In the genomic region with DNA sequence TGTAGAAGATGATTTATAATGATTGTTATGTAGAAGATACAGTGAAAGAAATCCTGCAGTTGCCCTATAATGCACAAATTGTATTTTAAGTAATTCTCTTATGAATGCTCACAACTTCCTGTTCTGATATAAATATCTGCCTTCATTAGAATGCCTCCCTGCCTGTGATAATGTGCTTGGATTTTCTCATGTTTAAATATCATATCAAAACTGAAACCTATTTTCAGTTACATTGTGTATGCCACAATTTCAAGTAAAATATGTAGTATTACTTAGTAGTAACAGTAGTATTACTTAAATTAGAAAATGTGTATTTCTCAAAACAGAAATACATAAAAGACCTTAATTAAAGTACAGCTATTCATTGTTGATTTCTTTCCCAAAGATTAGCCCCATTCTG, we compare ENCODE assay signal across 27 cellular contexts. TPM values are rescaled to one million over a fixed set of nuclear protein-coding genes. Genes with fewer than 3 reads are reported as not detected.
DNase-seq lines count a peak whose midpoint lies in the region; ATAC-seq and TF ChIP-seq lines count a peak whose summit lies in the region.
"Had no signal": no experiment of that assay in that cellular context is flagged by ENCODE, and none has a peak within 500 bp of the region (broad histone marks: within the 10 kb centered on the region; RNA-seq: fewer than 3 reads in every experiment).

No MANE protein-coding gene starts in this region.

- H3K27me3 Mint-ChIP-seq in progenitor cell of endocrine pancreas (no peaks in the 10 kb centered on the region), chondrocyte (ENCODE audit: low read depth) (peaks cover 5% of the 10 kb centered on the region)
- H3K27me3 Mint-ChIP-seq: IgD-negative memory B cell had no signal

- H3K9ac ChIP-seq in OCI-LY3 (ENCODE audit: low read length), result no peak overlapping the region
- H3K9ac ChIP-seq: SK-N-SH had no signal

- no peak overlapping the region for H3K4me3 ChIP-seq in OCI-LY3 (ENCODE audit: low read length)
- H3K4me3 ChIP-seq: GM23338, HAP-1 had no signal

- H3K27ac ChIP-seq in OCI-LY3 (ENCODE audit: low read length), result peak overlapping the region; percentile 0; the same call in 1 of the 2 replicates
- H3K27ac ChIP-seq: C4-2B, RWPE1 had no signal

- H3K27me3 ChIP-seq in OCI-LY3 (ENCODE audit: low read depth, low read length), result no peaks in the 10 kb centered on the region

- peaks cover 77% of the 10 kb centered on the region for H4K20me1 ChIP-seq in OCI-LY3 (ENCODE audit: insufficient read depth, low read length)

- H3K4me1 ChIP-seq in OCI-LY3 (ENCODE audit: low read length), result peaks cover 43% of the 10 kb centered on the region
- H3K4me1 ChIP-seq: HAP-1 had no signal

- H3K4me2 ChIP-seq in OCI-LY3 (ENCODE audit: low read length), result no peak overlapping the region
- H3K4me2 ChIP-seq: GM23338, SK-N-SH had no signal

- ATAC-seq in GM18519 (IDR thresholded peaks at IDR 0.05; ENCODE audit: low FRiP score, unreplicated experiment), result peak; percentile 92
- peak; percentile 59 for ATAC-seq in GM21529 (IDR thresholded peaks at IDR 0.05; ENCODE audit: unreplicated experiment)
- ATAC-seq in HG02885 (IDR thresholded peaks at IDR 0.05; ENCODE audit: poor library complexity, unreplicated experiment), result peak; percentile 65
- ATAC-seq: GM23338, PC-3 had no signal

- peaks cover 60% of the 10 kb centered on the region for H3K36me3 ChIP-seq in OCI-LY3 (replicated peaks; ENCODE audit: low read depth, low read length)
- H3K36me3 ChIP-seq: HAP-1 had no signal

- DNase-seq in C1 segment of cervical spinal cord (lab: John Stamatoyannopoulos, UW), result no peak
- DNase-seq in NCI-H345 treated with DMSO at 0.1 percent for 48 hours (lab: John Stamatoyannopoulos, UW; ENCODE audit: unreplicated experiment), result no peak
- no peak for DNase-seq in progenitor cell of endocrine pancreas (ENCODE audit: low spot score, unreplicated experiment)
- DNase-seq in chondrocyte (ENCODE audit: low spot score), result no peak
- DNase-seq: AML-193; Calu3; CD8-positive, alpha-beta memory T cell; DMS153; MV-4-11; NCI-H1694; NCI-H2081; NCI-H2171; NCI-H345; NCI-H524 treated with DMSO at 0.1 percent for 48 hours; PC-3; SHP77 treated with DMSO at 0.1 percent for 48 hours; SK-N-SH had no signal

- no peak overlapping the region for H2AFZ ChIP-seq in OCI-LY3 (ENCODE audit: low read depth, low read length)
- H2AFZ ChIP-seq: GM23338 had no signal

- H3K27ac Mint-ChIP-seq in progenitor cell of endocrine pancreas, result no peak overlapping the region
- H3K27ac Mint-ChIP-seq in chondrocyte (ENCODE audit: unreplicated experiment), result no peak overlapping the region
- H3K27ac Mint-ChIP-seq: CD8-positive, alpha-beta memory T cell; GM23338; IgD-negative memory B cell had no signal

- H3K9me3 ChIP-seq in OCI-LY3 (ENCODE audit: insufficient read depth, low read length), result no peaks in the 10 kb centered on the region
- H3K9me3 ChIP-seq: HAP-1, SK-N-SH had no signal

- H3K36me3 Mint-ChIP-seq in progenitor cell of endocrine pancreas (ENCODE audit: insufficient read depth), result no peaks in the 10 kb centered on the region
- peaks cover 5% of the 10 kb centered on the region for H3K36me3 Mint-ChIP-seq in chondrocyte (ENCODE audit: low read depth)
- H3K36me3 Mint-ChIP-seq: CD8-positive, alpha-beta memory T cell; IgD-negative memory B cell had no signal

- TF ChIP-seq CTCF in OCI-LY3 (IDR thresholded peaks at IDR 0.05; ENCODE audit: low read depth, low read length) (no peak), progenitor cell of endocrine pancreas (IDR thresholded peaks at IDR 0.05; ENCODE audit: unreplicated experiment) (no peak), chondrocyte (IDR thresholded peaks at IDR 0.05) (no peak)

- H3K9me3 Mint-ChIP-seq in progenitor cell of endocrine pancreas (ENCODE audit: low read depth), result no peaks in the 10 kb centered on the region
- H3K9me3 Mint-ChIP-seq in chondrocyte (ENCODE audit: low read depth), result peaks cover 15% of the 10 kb centered on the region
- H3K9me3 Mint-ChIP-seq: CD8-positive, alpha-beta memory T cell; GM23338 had no signal

- H3K4me1 Mint-ChIP-seq in progenitor cell of endocrine pancreas (ENCODE audit: low read depth) (no peaks in the 10 kb centered on the region), chondrocyte (ENCODE audit: low read depth) (no peaks in the 10 kb centered on the region)
- H3K4me1 Mint-ChIP-seq: CD8-positive, alpha-beta memory T cell; GM23338 had no signal

- no peak overlapping the region for H3K4me3 Mint-ChIP-seq in progenitor cell of endocrine pancreas (ENCODE audit: low read depth)
- no peak overlapping the region for H3K4me3 Mint-ChIP-seq in chondrocyte (ENCODE audit: unreplicated experiment)
- H3K4me3 Mint-ChIP-seq: CD8-positive, alpha-beta memory T cell; GM23338; IgD-negative memory B cell had no signal

- H3K79me2 ChIP-seq in OCI-LY3 (ENCODE audit: low read length), result peaks cover 91% of the 10 kb centered on the region

RNA-seq across cellular contexts. Expression of gene TFEC, which starts 41.1 kb away (rescaled TPM):
- total RNA-seq in progenitor cell of endocrine pancreas (not detected in 2 replicates), chondrocyte (0.05 to 0.23 TPM (median 0.17 TPM) in 3 replicates)
- total RNA-seq: Calu3, G401, GM23338 had no signal
